Comparison of ENCODE assay signal across 26 cellular contexts in the genomic region with DNA sequence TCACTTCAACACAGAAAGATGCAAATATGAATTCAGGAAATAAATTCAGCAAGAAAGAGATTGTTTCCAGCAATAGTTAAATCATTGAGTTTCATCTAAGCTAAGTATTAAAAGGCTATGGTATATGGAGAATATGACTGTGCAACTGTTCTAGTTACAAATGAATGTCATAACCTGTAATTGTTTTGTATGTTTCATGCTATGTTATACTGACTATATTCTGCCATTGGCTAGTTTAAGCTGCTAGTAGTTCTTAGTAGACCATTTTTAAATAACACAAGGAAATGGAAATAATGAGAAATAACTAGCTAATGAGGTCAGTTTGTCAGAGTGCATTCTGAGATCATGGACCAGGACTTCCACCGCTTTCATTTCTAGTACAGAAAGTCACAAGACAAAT.
DNase-seq lines count a peak whose midpoint lies in the region; ATAC-seq, FAIRE-seq and TF ChIP-seq lines count a peak whose summit lies in the region.
"Had no signal": no experiment of that assay in that cellular context is flagged by ENCODE, and none has a peak within 500 bp of the region (broad histone marks: within the 10 kb centered on the region; RNA-seq: fewer than 3 reads in every experiment).

No MANE protein-coding gene starts in this region.

- H3K36me3 Mint-ChIP-seq in HFFc6 (ENCODE audit: low read depth): no peaks in the 10 kb centered on the region
- H3K36me3 Mint-ChIP-seq: CD8-positive, alpha-beta T cell had no signal

- H3K9me3 ChIP-seq in PC-3 (ENCODE audit: low read length) (no peaks in the 10 kb centered on the region), keratinocyte (ENCODE audit: control insufficient read depth, low read depth, low read length) (no peaks in the 10 kb centered on the region), mammary epithelial cell (replicated peaks; ENCODE audit: insufficient read depth, low read length) (no peaks in the 10 kb centered on the region)
- H3K9me3 ChIP-seq: Caco-2, SJSA1 had no signal

- H3K9me1 ChIP-seq in keratinocyte (ENCODE audit: control insufficient read depth, extremely low read depth, insufficient read depth, low read length): no peaks in the 10 kb centered on the region

- no peaks in the 10 kb centered on the region for H3K36me3 ChIP-seq in PC-3 (ENCODE audit: low read depth, low read length)
- no peaks in the 10 kb centered on the region for H3K36me3 ChIP-seq in keratinocyte (ENCODE audit: control insufficient read depth in 2 of 2, extremely low read depth in 1 of 2, insufficient read depth in 2 of 2, low read length in 2 of 2)
- H3K36me3 ChIP-seq in mammary epithelial cell (ENCODE audit: insufficient read depth, low read length): no peaks in the 10 kb centered on the region
- H3K36me3 ChIP-seq: SJSA1 had no signal

- H3K4me3 Mint-ChIP-seq in HFFc6: peak overlapping the region; percentile 21; the same call in 1 of the 2 replicates
- no peak overlapping the region for H3K4me3 Mint-ChIP-seq in stimulated activated naive CD8-positive, alpha-beta T cell treated with anti-CD3 and anti-CD28 coated beads, Interleukin-15, amount 100 ng/mL, for 72 hours
- H3K4me3 Mint-ChIP-seq: B cell; CD8-positive, alpha-beta T cell had no signal

- H3K4me2 ChIP-seq in PC-3 (ENCODE audit: low read length): no peak overlapping the region
- no peak overlapping the region for H3K4me2 ChIP-seq in keratinocyte (ENCODE audit: control insufficient read depth, extremely low read depth, insufficient read depth, low read depth, low read length)
- H3K4me2 ChIP-seq in mammary epithelial cell (ENCODE audit: insufficient read depth, low read depth, low read length): no peak overlapping the region

- H3K27me3 Mint-ChIP-seq in HFFc6 (ENCODE audit: insufficient read depth): no peaks in the 10 kb centered on the region
- no peaks in the 10 kb centered on the region for H3K27me3 Mint-ChIP-seq in stimulated activated naive CD8-positive, alpha-beta T cell treated with anti-CD3 and anti-CD28 coated beads, Interleukin-15, amount 100 ng/mL, for 72 hours
- H3K27me3 Mint-ChIP-seq: B cell had no signal

- in situ Hi-C loops in mammary epithelial cell (cut with MboI; ENCODE audit: low sequenced_read_pairs in 2 of 2): no loop called here

- H3K27ac ChIP-seq in PC-3 (ENCODE audit: low read length) (no peak overlapping the region), keratinocyte (ENCODE audit: control insufficient read depth, insufficient read depth, low read length) (no peak overlapping the region), mammary epithelial cell (ENCODE audit: insufficient read depth, low read depth, low read length) (no peak overlapping the region)
- H3K27ac ChIP-seq: C4-2B, SJSA1 had no signal

- H3K4me1 ChIP-seq in PC-3 (ENCODE audit: insufficient read depth, low read length) (no peaks in the 10 kb centered on the region), keratinocyte (ENCODE audit: control insufficient read depth, extremely low read depth, insufficient read depth, low read length) (peaks cover 8% of the 10 kb centered on the region), mammary epithelial cell (ENCODE audit: insufficient read depth, low read length) (no peaks in the 10 kb centered on the region)
- H3K4me1 ChIP-seq: SJSA1 had no signal

- dilution Hi-C loops in keratinocyte (cut with MboI; ENCODE audit: extremely low pct_ligation_motif_present, low sequenced_read_pairs): no loop called here
- dilution Hi-C loops in mammary epithelial cell (cut with HindIII; ENCODE audit: low sequenced_read_pairs): no loop called here

- H3K4me3 ChIP-seq in PC-3 (ENCODE audit: low read length) (no peak overlapping the region), keratinocyte (ENCODE audit: control insufficient read depth in 2 of 3, extremely low read depth in 1 of 3, insufficient read depth in 2 of 3, low read depth in 1 of 3, low read length in 3 of 3) (no peak overlapping the region), mammary epithelial cell (replicated peaks in 1 of 3; ENCODE audit: insufficient read depth in 1 of 3, low read depth in 2 of 3, low read length in 3 of 3) (no peak overlapping the region)
- H3K4me3 ChIP-seq: SJSA1 had no signal

- no peaks in the 10 kb centered on the region for H3K9me2 ChIP-seq in PC-3 (replicated peaks; ENCODE audit: low read length)

- H4K20me1 ChIP-seq in PC-3 (ENCODE audit: low read length) (no peaks in the 10 kb centered on the region), keratinocyte (ENCODE audit: control insufficient read depth, extremely low read depth, insufficient read depth, low read length) (no peaks in the 10 kb centered on the region), mammary epithelial cell (ENCODE audit: insufficient read depth, low read length) (no peaks in the 10 kb centered on the region)

- ATAC-seq in PC-3 (no peak), GM21381 (IDR thresholded peaks at IDR 0.05; ENCODE audit: unreplicated experiment) (no peak)
- ATAC-seq in stimulated activated naive CD8-positive, alpha-beta T cell treated with anti-CD3 and anti-CD28 coated beads, Interleukin-15, amount 100 ng/mL, for 72 hours: peak; percentile 33
- ATAC-seq: CD8-positive, alpha-beta T cell had no signal

- no peak for FAIRE-seq in keratinocyte (lab: Jason Lieb, UNC)
- FAIRE-seq: GM12892, H1 had no signal

- TF ChIP-seq CTCF in HFFc6 (IDR thresholded peaks at IDR 0.05) (no peak), PC-3 (conservative IDR thresholded peaks at IDR 0.05; ENCODE audit: low read depth, low read length) (no peak), keratinocyte (optimal IDR thresholded peaks at IDR 0.05 in 1 of 3, IDR thresholded peaks at IDR 0.05 in 1 of 3, conservative IDR thresholded peaks at IDR 0.05 in 1 of 3; ENCODE audit: extremely low read depth in 1 of 3, insufficient read depth in 2 of 3, low read length in 3 of 3) (no peak), mammary epithelial cell (conservative IDR thresholded peaks at IDR 0.05 in 1 of 2, IDR thresholded peaks at IDR 0.05 in 1 of 2; ENCODE audit: extremely low read depth in 1 of 2, insufficient read depth in 1 of 2, low read depth in 1 of 2, low read length in 2 of 2) (no peak)

- intact Hi-C loops in PC-3 (cut with micrococcal nuclease): no loop called here
- intact Hi-C loops in mammary epithelial cell (cut with micrococcal nuclease): no loop called here

- BruUV-seq in PC-3 (replicated peaks; lab: Mats Ljungman, UMichigan) (no TSS peak), mammary epithelial cell (replicated peaks; lab: Mats Ljungman, UMichigan) (no TSS peak)

- H3K9ac ChIP-seq in PC-3 (ENCODE audit: low read length) (no peak overlapping the region), keratinocyte (ENCODE audit: control insufficient read depth, extremely low read depth, insufficient read depth, low read length) (no peak overlapping the region), mammary epithelial cell (ENCODE audit: insufficient read depth, low read length) (no peak overlapping the region)

- H3F3A ChIP-seq in PC-3 (ENCODE audit: low read length, unreplicated experiment): no peaks in the 10 kb centered on the region

- no peaks in the 10 kb centered on the region for H3K79me2 ChIP-seq in PC-3 (ENCODE audit: low read length)
- H3K79me2 ChIP-seq in keratinocyte (ENCODE audit: control insufficient read depth, insufficient read depth, low read length): no peaks in the 10 kb centered on the region
- no peaks in the 10 kb centered on the region for H3K79me2 ChIP-seq in mammary epithelial cell (ENCODE audit: insufficient read depth, low read length)

- POLR2A ChIA-PET in PC-3 (lab: Charles Lee; ENCODE audit: unreplicated experiment): no interaction called here

- H3K4me1 Mint-ChIP-seq in HFFc6 (ENCODE audit: low read depth): no peaks in the 10 kb centered on the region
- H3K4me1 Mint-ChIP-seq in stimulated activated naive CD8-positive, alpha-beta T cell treated with anti-CD3 and anti-CD28 coated beads, Interleukin-15, amount 100 ng/mL, for 72 hours: peaks cover 12% of the 10 kb centered on the region

- CTCF ChIA-PET in PC-3 (lab: Charles Lee) (interaction anchor here (0.6 kb wide), 1 partner anchor 1922 kb away, joined by 7 read pairs; no protein-coding TSS in a partner anchor), mammary epithelial cell (lab: Charles Lee; ENCODE audit: low non-redundant PET) (no interaction called here)

- WGBS in mammary epithelial cell (ENCODE audit: low coverage, missing lambda C conversion rate): 50% methylated on average over 1 of the region's 1 CpG

- DNase-seq in HFFc6 (no peak), PC-3 (no peak), keratinocyte (ENCODE audit: low read depth, low spot score) (no peak), mammary epithelial cell (no peak), DMS53 treated with DMSO at 0.1 percent for 48 hours (lab: John Stamatoyannopoulos, UW; ENCODE audit: unreplicated experiment) (no peak)
- DNase-seq in stimulated activated naive CD8-positive, alpha-beta T cell treated with anti-CD3 and anti-CD28 coated beads, Interleukin-15, amount 100 ng/mL, for 72 hours: no peak
- DNase-seq: Caco-2; CD8-positive, alpha-beta T cell; DMS79; EL; GF-D8; HCEC 1CT; Karpas-422; NCI-H1105 treated with DMSO at 0.1 percent for 48 hours; NCI-H146; NCI-H1930; NCI-H2107; NCI-H526 treated with DMSO at 0.1 percent for 48 hours; Right ventricle myocardium superior; RPMI8226 had no signal

- H3K27ac Mint-ChIP-seq in HFFc6: no peak overlapping the region
- H3K27ac Mint-ChIP-seq in stimulated activated naive CD8-positive, alpha-beta T cell treated with anti-CD3 and anti-CD28 coated beads, Interleukin-15, amount 100 ng/mL, for 72 hours: no peak overlapping the region
- H3K27ac Mint-ChIP-seq: B cell; CD8-positive, alpha-beta T cell had no signal

- H3K9me3 Mint-ChIP-seq in HFFc6: peaks cover 6% of the 10 kb centered on the region; the same call in 1 of the 2 replicates
- no peaks in the 10 kb centered on the region for H3K9me3 Mint-ChIP-seq in stimulated activated naive CD8-positive, alpha-beta T cell treated with anti-CD3 and anti-CD28 coated beads, Interleukin-15, amount 100 ng/mL, for 72 hours
- H3K9me3 Mint-ChIP-seq: CD8-positive, alpha-beta T cell had no signal

- H2AFZ ChIP-seq in PC-3 (ENCODE audit: low read length): peak overlapping the region; percentile 42; the same call in 1 of the 2 replicates
- H2AFZ ChIP-seq in keratinocyte (ENCODE audit: control insufficient read depth, low read length): peak overlapping the region; percentile 25
- no peak overlapping the region for H2AFZ ChIP-seq in mammary epithelial cell (ENCODE audit: low read depth, low read length)

- H3K27me3 ChIP-seq in PC-3 (ENCODE audit: low read length) (no peaks in the 10 kb centered on the region), keratinocyte (ENCODE audit: control insufficient read depth, extremely low read depth, insufficient read depth, low read length) (no peaks in the 10 kb centered on the region), mammary epithelial cell (ENCODE audit: insufficient read depth, low read length) (no peaks in the 10 kb centered on the region)
- H3K27me3 ChIP-seq: SJSA1 had no signal
